9 cellular contexts compared by ENCODE assay signal in the genomic region with DNA sequence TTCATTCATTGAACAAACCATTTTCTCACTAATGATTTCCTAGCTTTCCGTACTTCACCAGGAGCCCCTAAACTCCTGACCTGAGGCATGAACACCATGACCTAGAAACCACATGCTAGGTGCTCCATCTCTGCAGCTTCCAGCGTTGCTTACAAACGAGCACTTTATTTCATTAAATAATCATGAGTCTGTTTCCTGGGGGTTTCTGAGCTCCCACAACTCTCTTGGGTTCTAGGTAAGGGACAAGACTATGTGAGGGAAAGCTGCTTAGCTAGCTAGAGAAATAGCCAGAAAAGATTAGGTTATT. TPM values are rescaled to one million over a fixed set of nuclear protein-coding genes. Genes with fewer than 3 reads are reported as not detected.
A peak's percentile ranks its signal among the peaks of the same experiment; 100 is the strongest.
DNase-seq lines count a peak whose midpoint lies in the region; ATAC-seq and TF ChIP-seq lines count a peak whose summit lies in the region.
"Had no signal": no experiment of that assay in that cellular context is flagged by ENCODE, and none has a peak within 500 bp of the region (broad histone marks: within the 10 kb centered on the region; RNA-seq: fewer than 3 reads in every experiment).

No MANE protein-coding gene starts in this region.

- no peaks in the 10 kb centered on the region for H3K9me3 Mint-ChIP-seq in nephron

- H3K9ac ChIP-seq in Loucy (ENCODE audit: low read depth, low read length, poor library complexity, severe bottlenecking) = peak overlapping the region; percentile 75

- H3K4me1 ChIP-seq in Loucy (ENCODE audit: insufficient read depth, low read length, poor library complexity, severe bottlenecking) = peaks cover 48% of the 10 kb centered on the region

- H2AFZ ChIP-seq in Loucy (ENCODE audit: low read length) = no peak overlapping the region

- peak overlapping the region in 11 of 59 donors; percentile 76 to 95 (median 92) for H3K27ac ChIP-seq in dorsolateral prefrontal cortex

- peak overlapping the region; percentile 86 for H3K4me3 ChIP-seq in BJ (ENCODE audit: low read depth, low read length)
- H3K4me3 ChIP-seq in Loucy (ENCODE audit: low read length, poor library complexity, severe bottlenecking) = peak overlapping the region; percentile 97
- H3K4me3 ChIP-seq in dorsolateral prefrontal cortex = peak overlapping the region; percentile 61 to 99 (median 89)

- in situ Hi-C loops in GM13977 (cut with MboI; ENCODE audit: low pct_unique_long_range_greater_than_20kb, low sequenced_read_pairs, unreplicated experiment) = loop anchor here (10.0 kb wide), 1 partner anchor 107 kb away; a partner anchor contains a TSS

- peak overlapping the region; percentile 84 to 93 (median 90) for H3K27ac Mint-ChIP-seq in nephron

- ATAC-seq in GM21717 (IDR thresholded peaks at IDR 0.05; ENCODE audit: unreplicated experiment) (no peak), HG02852 (IDR thresholded peaks at IDR 0.05; ENCODE audit: unreplicated experiment) (no peak)

- H3K27me3 ChIP-seq in BJ (ENCODE audit: control insufficient read depth, insufficient read depth, low read length) = no peaks in the 10 kb centered on the region
- H3K27me3 ChIP-seq in Loucy (ENCODE audit: insufficient read depth, low read length, poor library complexity, severe bottlenecking) = no peaks in the 10 kb centered on the region
- H3K27me3 ChIP-seq in dorsolateral prefrontal cortex = no peaks in the 10 kb centered on the region

- POLR2A ChIA-PET in BJ (lab: Charles Lee) (no interaction called here), GM10248 (lab: Yijun Ruan, JAX) (interaction anchor here (0.7 to 3.6 kb wide), 2 partner anchors 110 to 466 kb away, joined by 4 to 17 read pairs; a partner anchor contains a TSS)

- no peaks in the 10 kb centered on the region for H3K9me2 ChIP-seq in Loucy (replicated peaks; ENCODE audit: low read depth, low read length)

- H3K27me3 Mint-ChIP-seq in nephron (ENCODE audit: low read depth) = no peaks in the 10 kb centered on the region

- H3K9me3 ChIP-seq in Loucy (ENCODE audit: insufficient read depth, low read depth, low read length) = no peaks in the 10 kb centered on the region

- H3K36me3 ChIP-seq in BJ (ENCODE audit: control insufficient read depth, insufficient read depth, low read length) (no peaks in the 10 kb centered on the region), Loucy (ENCODE audit: insufficient read depth, low read length) (no peaks in the 10 kb centered on the region)

- H3F3A ChIP-seq in Loucy (ENCODE audit: low read depth) = 0 out of 2 replicates have a peak, but pooled peaks cover 7% of the 10 kb centered on the region

- peak overlapping the region; percentile 89 for H3K4me2 ChIP-seq in Loucy (ENCODE audit: low read depth, low read length, poor library complexity, severe bottlenecking)

- intact Hi-C loops in dorsolateral prefrontal cortex (cut with DNase I) = no loop called here

- peaks cover 65% of the 10 kb centered on the region for H3K79me2 ChIP-seq in Loucy (ENCODE audit: insufficient read depth, low read length)

- H3K4me1 Mint-ChIP-seq in nephron = peaks cover 36% of the 10 kb centered on the region

- no peak for TF ChIP-seq CTCF in BJ (IDR thresholded peaks at IDR 0.05; ENCODE audit: insufficient read depth, low read depth, low read length)
- TF ChIP-seq CTCF in Loucy (conservative IDR thresholded peaks at IDR 0.05; ENCODE audit: low read length) = no peak; the same call in none of the 2 replicates
- TF ChIP-seq CTCF in dorsolateral prefrontal cortex (IDR thresholded peaks at IDR 0.05 in 54 of 56, conservative IDR thresholded peaks at IDR 0.05 in 2 of 56; ENCODE audit: low read depth in 1 of 56, partially characterized antibody in 56 of 56) = peak in 1 of 56 donors; percentile 4
- TF ChIP-seq CTCF in nephron (IDR thresholded peaks at IDR 0.05; ENCODE audit: unreplicated experiment in 3 of 3) = no peak
- TF ChIP-seq CTCF in GM10248 (IDR thresholded peaks at IDR 0.05; ENCODE audit: control extremely low read depth, extremely low read depth, low read depth, missing control alignments) = no peak
- no peak for TF ChIP-seq CTCF in GM13977 (IDR thresholded peaks at IDR 0.05; ENCODE audit: extremely low read depth, insufficient read depth, missing control alignments)

- peaks cover 44% of the 10 kb centered on the region for H4K20me1 ChIP-seq in Loucy (ENCODE audit: insufficient read depth, low read length, poor library complexity, severe bottlenecking)

- H3K36me3 Mint-ChIP-seq in nephron (ENCODE audit: low read depth) = peaks cover 13% of the 10 kb centered on the region

- peak overlapping the region; percentile 93 to 99 (median 95) for H3K4me3 Mint-ChIP-seq in nephron

- DNase-seq in BJ (ENCODE audit: low read depth) (no peak), dorsolateral prefrontal cortex (no peak), GM10248 (ENCODE audit: extremely low spot score) (no peak), GM13977 (ENCODE audit: low spot score) (no peak)
- DNase-seq: foreskin melanocyte had no signal

- CTCF ChIA-PET in BJ (lab: Yijun Ruan, JAX) = interaction anchor here (0.7 to 6.9 kb wide), 7 partner anchors 10 to 111 kb away, joined by 3 to 82 read pairs (median 5); a partner anchor contains a TSS
- CTCF ChIA-PET in GM10248 (lab: Yijun Ruan, JAX) = interaction anchor here (0.7 to 7.4 kb wide), 12 partner anchors 9 to 110 kb away, joined by 3 to 94 read pairs (median 5); a partner anchor contains a TSS

RNA-seq across cellular contexts. Expression of a gene that starts 1.3 kb away (rescaled TPM):
- polyA plus RNA-seq in BJ (2011; rRNA removed) = 19.0 and 21.8 TPM in 2 replicates
- polyA minus RNA-seq in BJ (2011; rRNA and poly(A)+ RNA removed) = 10.7 and 15.7 TPM in 2 replicates
- total RNA-seq in dorsolateral prefrontal cortex = 100 to 1,000 TPM in 108 of 120 experiments, 10 to 100 TPM in 12; 67.2 to 209 (median 137) TPM

RNA-seq across cellular contexts. Expression of a gene that starts 31.5 kb away (rescaled TPM):
- polyA plus RNA-seq in BJ (2011; rRNA removed) = 3.0 and 6.8 TPM in 2 replicates
- 1.8 and 1.9 TPM in 2 replicates for polyA minus RNA-seq in BJ (2011; rRNA and poly(A)+ RNA removed)
- 10 to 100 TPM in 80 of 120 experiments, 1 to 10 TPM in 40; 5.6 to 21.1 (median 11.3) TPM for total RNA-seq in dorsolateral prefrontal cortex
